ENCODE assay signal across 28 cellular contexts in the genomic region with DNA sequence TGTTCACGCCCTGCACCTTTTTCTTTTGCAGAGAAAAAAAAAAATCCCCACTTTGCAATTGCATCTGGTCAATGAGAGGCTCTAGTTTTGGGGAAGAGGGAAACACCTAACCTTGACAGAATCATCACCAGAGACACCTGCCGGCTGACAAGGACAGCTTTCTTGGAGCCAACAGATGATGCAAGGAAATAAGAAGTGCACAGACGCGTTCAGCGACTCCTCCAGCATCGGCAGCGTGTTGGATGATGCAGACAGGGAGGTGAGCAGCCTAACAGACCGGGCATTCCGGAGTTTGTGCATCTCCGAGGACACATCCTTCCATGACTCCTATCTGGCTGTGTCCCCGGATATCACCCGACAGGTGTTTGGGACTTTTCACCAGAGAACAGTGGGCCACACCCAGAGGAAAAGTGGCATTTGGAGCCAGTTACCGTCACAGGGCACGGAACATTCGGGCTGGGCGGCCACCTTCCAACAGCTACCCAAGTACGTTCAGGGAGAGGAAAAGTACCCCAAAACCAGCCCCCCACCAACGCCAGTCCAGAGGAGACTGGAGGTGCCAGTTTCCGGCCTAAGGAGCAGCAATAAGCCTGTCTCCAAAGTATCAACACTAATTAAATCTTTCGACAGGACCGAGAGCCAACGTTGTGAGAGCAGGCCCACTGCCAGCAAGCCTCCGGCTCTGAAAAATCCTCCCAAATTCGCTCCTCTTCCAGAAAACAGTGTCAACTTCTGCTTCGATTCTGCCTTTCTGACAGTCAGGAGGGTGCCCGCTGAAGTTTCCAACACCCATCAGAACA. TPM values are rescaled to one million over a fixed set of nuclear protein-coding genes. Genes with fewer than 3 reads are reported as not detected.
"Had no signal": no experiment of that assay in that cellular context is flagged by ENCODE, and none has a peak within 500 bp of the region (broad histone marks: within the 10 kb centered on the region; RNA-seq: fewer than 3 reads in every experiment).

No MANE protein-coding gene starts in this region.

- DNase-seq: activated CD4-positive, alpha-beta memory T cell treated with anti-CD3 and anti-CD28 coated beads for 36 hours; activated CD4-positive, alpha-beta T cell treated with anti-CD3 and anti-CD28 coated beads for 4 hours; activated naive CD8-positive, alpha-beta T cell treated with anti-CD3 and anti-CD28 coated beads, Interleukin-2, amount 50 U/mL, for 24 hours; amygdala; central memory CD4-positive, alpha-beta T cell; endodermal cell; foreskin keratinocyte; midbrain; naive thymus-derived CD8-positive, alpha-beta T cell; nucleus accumbens; right lobe of liver; small intestine; stimulated activated CD4-positive, alpha-beta T cell treated with anti-CD3 and anti-CD28 coated beads, Interleukin-1b, Interleukin-23, amount 100 ng/mL, for 48 hours; stimulated activated CD4-positive, alpha-beta T cell treated with anti-CD3 and anti-CD28 coated beads, Interleukin-4, amount 100 ng/mL, for 4 hours; stimulated activated CD8-positive, alpha-beta memory T cell treated with anti-CD3 and anti-CD28 coated beads, Interleukin-4, amount 100 ng/mL, for 48 hours; stimulated activated naive CD8-positive, alpha-beta T cell treated with anti-CD3 and anti-CD28 coated beads, Interleukin-15, amount 100 ng/mL, for 72 hours; T-helper 1 cell; tibial artery; upper lobe of right lung had no signal

- H3K27ac ChIP-seq: foreskin keratinocyte, parathyroid adenoma, right lobe of liver, tibial artery, upper lobe of right lung had no signal

- ATAC-seq: activated naive CD8-positive, alpha-beta T cell treated with anti-CD3 and anti-CD28 coated beads, Interleukin-2, amount 50 U/mL, for 24 hours; esophagus mucosa; foreskin keratinocyte; naive thymus-derived CD8-positive, alpha-beta T cell; right lobe of liver; stimulated activated memory B cell treated with anti-CD40 and anti-IgM and Interleukin-4, amounts not matched to agents 10 μg/mL and 1 μg/mL and 100 μg/mL, for 72 hours; stimulated activated naive CD8-positive, alpha-beta T cell treated with anti-CD3 and anti-CD28 coated beads, Interleukin-15, amount 100 ng/mL, for 72 hours had no signal

- H3K4me1 ChIP-seq: foreskin keratinocyte, parathyroid adenoma, right lobe of liver, tibial artery, upper lobe of right lung had no signal

- H3K9me3 ChIP-seq: right lobe of liver, tibial artery, upper lobe of right lung had no signal

- H3K36me3 ChIP-seq: right lobe of liver, tibial artery, upper lobe of right lung had no signal

- H3K27me3 ChIP-seq: foreskin keratinocyte, right lobe of liver, tibial artery, upper lobe of right lung had no signal

- H3K4me3 ChIP-seq: right lobe of liver, tibial artery, upper lobe of right lung had no signal

RNA-seq across cellular contexts. Expression of gene C10orf71, which starts 23.6 kb away (rescaled TPM):
- total RNA-seq: activated CD4-positive, alpha-beta memory T cell treated with anti-CD3 and anti-CD28 coated beads for 36 hours; activated T-helper 2 cell treated with anti-CD3 and anti-CD28 coated beads, Interferon-gamma antibody, Interleukin-2, Interleukin-4, amounts not matched to agents 10 μg/mL and 5 μg/mL and 100 μg/mL, durations not matched to agents 14 hours and 24 hours and 36 hours; esophagus mucosa; foreskin keratinocyte; glomerular endothelial cell; lower leg skin; naive thymus-derived CD8-positive, alpha-beta T cell; neural crest cell; pulmonary artery endothelial cell; upper lobe of right lung had no signal
- polyA plus RNA-seq: foreskin keratinocyte; keratinocyte; naive thymus-derived CD8-positive, alpha-beta T cell had no signal
